Comparison of ENCODE assay signal across 21 cellular contexts in the genomic region with DNA sequence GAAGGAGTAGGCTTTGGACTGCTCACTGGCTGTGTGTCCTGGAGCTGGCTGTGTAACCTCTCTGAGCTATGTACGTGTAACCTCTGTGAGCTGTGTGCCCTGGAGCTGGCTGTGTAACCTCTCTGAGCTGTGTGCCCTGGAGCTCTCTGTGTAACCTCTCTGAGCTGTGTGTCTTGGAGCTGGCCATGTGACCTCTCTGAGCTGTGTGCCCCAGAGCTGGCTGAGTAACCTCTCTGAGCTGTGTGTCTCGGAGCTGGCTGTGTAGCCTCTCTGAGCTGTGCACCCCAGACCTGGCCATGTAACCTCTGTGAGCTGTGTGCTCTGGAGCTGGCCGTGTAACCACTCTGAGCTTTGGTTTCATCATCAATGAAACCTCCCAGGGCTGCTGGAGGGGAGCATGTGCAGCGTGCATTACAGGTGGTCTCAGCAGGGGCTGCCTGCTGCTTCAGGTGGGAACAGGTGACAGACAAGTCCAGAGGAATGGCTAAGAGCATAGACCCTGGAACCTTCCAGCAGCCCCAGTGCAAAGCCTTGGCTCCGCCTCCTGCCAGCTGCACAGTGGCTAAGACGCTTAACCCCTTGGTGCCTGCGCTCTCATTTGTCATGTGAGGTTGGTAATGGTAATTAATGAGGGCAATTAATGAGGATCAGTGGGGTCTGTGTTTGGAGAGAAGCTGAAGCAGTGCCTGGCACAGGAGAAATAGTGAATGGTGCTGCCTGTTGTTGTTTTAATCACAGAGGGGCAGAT.
DNase-seq lines count a peak whose midpoint lies in the region; ATAC-seq, FAIRE-seq and TF ChIP-seq lines count a peak whose summit lies in the region.
"Had no signal": no experiment of that assay in that cellular context is flagged by ENCODE, and none has a peak within 500 bp of the region (broad histone marks: within the 10 kb centered on the region; RNA-seq: fewer than 3 reads in every experiment).

No MANE protein-coding gene starts in this region.

- no peak overlapping the region for H3K18ac ChIP-seq in mesenchymal stem cell (ENCODE audit: low read depth in 1 of 2, low read length in 2 of 2)

- FAIRE-seq in HepG2 (lab: Jason Lieb, UNC) = no peak
- FAIRE-seq: endothelial cell of umbilical vein, GM12891 had no signal

- H2BK120ac ChIP-seq in mesenchymal stem cell (ENCODE audit: low read depth, low read length) = no peak overlapping the region

- H3K9ac ChIP-seq in HepG2 (ENCODE audit: insufficient read depth, low read depth, low read length) (no peak overlapping the region), mesenchymal stem cell (ENCODE audit: low read length) (no peak overlapping the region)

- BruUV-seq in HepG2 (replicated peaks; lab: Mats Ljungman, UMichigan) = no TSS peak

- intact Hi-C loops in HepG2 (cut with micrococcal nuclease; ENCODE audit: unreplicated experiment) = no loop called here
- intact Hi-C loops in right lobe of liver (cut with DNase I) = no loop called here

- no peak overlapping the region for H3K23ac ChIP-seq in mesenchymal stem cell (ENCODE audit: low read length in 2 of 2)

- DNase-seq in HepG2 (ENCODE audit: low spot score) (no peak), right lobe of liver (no peak), NCI-H82 treated with DMSO at 0.1 percent for 48 hours (lab: John Stamatoyannopoulos, UW; ENCODE audit: unreplicated experiment) (peak; percentile 88), mesenchymal stem cell (no peak), type B pancreatic cell (ENCODE audit: extremely low spot score, unreplicated experiment) (no peak), AG08396 (ENCODE audit: low spot score) (no peak)
- DNase-seq: activated CD4-positive, alpha-beta T cell treated with anti-CD3 and anti-CD28 coated beads for 1 hour; amniotic stem cell; CD8-positive, alpha-beta T cell; NCI-H446 treated with DMSO at 0.1 percent for 48 hours; OCI-M1; tibial artery had no signal

- H3K36me3 ChIP-seq in HepG2 (replicated peaks in 1 of 2; ENCODE audit: control insufficient read depth in 1 of 2, insufficient read depth in 2 of 2, low read length in 2 of 2) (peaks cover 1 to 8% of the 10 kb centered on the region in 2 experiments; a peak in 3 of 5 replicates), right lobe of liver (no peaks in the 10 kb centered on the region), mesenchymal stem cell (ENCODE audit: control insufficient read depth in 1 of 2, insufficient read depth in 2 of 2, low read depth in 1 of 2, low read length in 2 of 2) (peaks cover 18 to 31% of the 10 kb centered on the region in 2 experiments)

- H2AFZ ChIP-seq in HepG2 (ENCODE audit: low read length) (no peak overlapping the region), mesenchymal stem cell (ENCODE audit: low read depth, low read length) (no peak overlapping the region)

- H3K9me3 ChIP-seq in HepG2 (ENCODE audit: low read length) (no peaks in the 10 kb centered on the region), right lobe of liver (no peaks in the 10 kb centered on the region), mesenchymal stem cell (ENCODE audit: control insufficient read depth, low read length) (no peaks in the 10 kb centered on the region)
- H3K9me3 ChIP-seq: tibial artery had no signal

- no peak overlapping the region for H2BK15ac ChIP-seq in mesenchymal stem cell (ENCODE audit: low read depth, poor library complexity, severe bottlenecking)

- peak overlapping the region; percentile 38 for H4K8ac ChIP-seq in mesenchymal stem cell (ENCODE audit: low read length)

- no peak overlapping the region for H3K27ac ChIP-seq in HepG2 (ENCODE audit: extremely low read length, insufficient read depth, low read length)
- H3K27ac ChIP-seq in right lobe of liver = no peak overlapping the region
- no peak overlapping the region for H3K27ac ChIP-seq in mesenchymal stem cell (ENCODE audit: low read length, poor library complexity, severe bottlenecking)
- H3K27ac ChIP-seq: tibial artery had no signal

- H4K20me1 ChIP-seq in HepG2 (ENCODE audit: insufficient read depth, low read length) = no peaks in the 10 kb centered on the region

- H3K79me2 ChIP-seq in HepG2 (ENCODE audit: insufficient read depth, low read length) = no peaks in the 10 kb centered on the region

- no peaks in the 10 kb centered on the region for H3K4me1 ChIP-seq in HepG2 (ENCODE audit: insufficient read depth, low read length)
- H3K4me1 ChIP-seq in right lobe of liver = no peaks in the 10 kb centered on the region
- H3K4me1 ChIP-seq in mesenchymal stem cell (ENCODE audit: control insufficient read depth, insufficient read depth, low read depth, low read length) = peaks cover 10% of the 10 kb centered on the region
- H3K4me1 ChIP-seq: tibial artery had no signal

- H3K79me1 ChIP-seq in mesenchymal stem cell (replicated peaks; ENCODE audit: low read length, poor library complexity, severe bottlenecking) = peaks cover 3% of the 10 kb centered on the region

- TF ChIP-seq CTCF in HepG2 (CRISPR knock-in tag; IDR thresholded peaks at IDR 0.05) (no peak), right lobe of liver (IDR thresholded peaks at IDR 0.05) (no peak), type B pancreatic cell (conservative IDR thresholded peaks at IDR 0.05) (no peak)

- no peak overlapping the region for H3K4me3 Mint-ChIP-seq in type B pancreatic cell
- H3K4me3 Mint-ChIP-seq: activated naive CD4-positive, alpha-beta T cell treated with anti-CD3 and anti-CD28 coated beads, Interleukin-2, amount 50 U/mL, for 24 hours; CD8-positive, alpha-beta T cell; T-helper 2 cell treated with Interferon-gamma antibody and Interleukin-4, amounts not matched to agents 5 μg/mL and 100 μg/mL, for 36 hours had no signal

- H3K4ac ChIP-seq in mesenchymal stem cell (ENCODE audit: low read depth in 1 of 2, low read length in 2 of 2) = no peak overlapping the region

- CTCF ChIA-PET in HepG2 (lab: Yijun Ruan, JAX; ENCODE audit: low intra/inter-chr PET ratio, low total read pairs) = no interaction called here

- no peaks in the 10 kb centered on the region for H3K27me3 ChIP-seq in HepG2 (ENCODE audit: control insufficient read depth in 1 of 2, insufficient read depth in 2 of 2, low read length in 2 of 2)
- no peaks in the 10 kb centered on the region for H3K27me3 ChIP-seq in right lobe of liver
- H3K27me3 ChIP-seq in mesenchymal stem cell (ENCODE audit: control insufficient read depth in 1 of 2, insufficient read depth in 1 of 2, low read length in 2 of 2) = no peaks in the 10 kb centered on the region
- H3K27me3 ChIP-seq: tibial artery had no signal

- peaks cover 15% of the 10 kb centered on the region for H3K36me3 Mint-ChIP-seq in type B pancreatic cell

- no peak for TF ChIP-seq RAD21 in HepG2 (CRISPR knock-in tag; IDR thresholded peaks at IDR 0.05)

- TF ChIP-seq EP300 in HepG2 (IDR thresholded peaks at IDR 0.05; ENCODE audit: low read depth in 2 of 2, low read length in 2 of 2) = no peak
- TF ChIP-seq EP300 in HepG2 (CRISPR knock-in tag; IDR thresholded peaks at IDR 0.05; ENCODE audit: borderline replicate concordance) = no peak

- no peak for TF ChIP-seq POLR2A in HepG2 (IDR thresholded peaks at IDR 0.05; ENCODE audit: insufficient read depth in 1 of 2, low read depth in 2 of 2, low read length in 2 of 2)
- TF ChIP-seq POLR2A in right lobe of liver (IDR thresholded peaks at IDR 0.05) = no peak

- no peaks in the 10 kb centered on the region for H3K9me3 Mint-ChIP-seq in type B pancreatic cell
- H3K9me3 Mint-ChIP-seq: activated naive CD4-positive, alpha-beta T cell treated with anti-CD3 and anti-CD28 coated beads, Interleukin-2, amount 50 U/mL, for 24 hours; activated T-helper 2 cell treated with anti-CD3 and anti-CD28 coated beads, Interferon-gamma antibody, Interleukin-2, Interleukin-4, amounts not matched to agents 10 μg/mL and 5 μg/mL and 100 μg/mL, durations not matched to agents 14 hours and 24 hours and 36 hours; CD8-positive, alpha-beta T cell; T-helper 2 cell treated with Interferon-gamma antibody and Interleukin-4, amounts not matched to agents 5 μg/mL and 100 μg/mL, for 36 hours had no signal

- H3K4me1 Mint-ChIP-seq in type B pancreatic cell (ENCODE audit: unreplicated experiment) = peaks cover 67% of the 10 kb centered on the region
- H3K4me1 Mint-ChIP-seq: activated naive CD4-positive, alpha-beta T cell treated with anti-CD3 and anti-CD28 coated beads, Interleukin-2, amount 50 U/mL, for 24 hours had no signal

- H2BK12ac ChIP-seq in mesenchymal stem cell (ENCODE audit: low read length in 2 of 2) = no peak overlapping the region

- no peak overlapping the region for H3K14ac ChIP-seq in mesenchymal stem cell (ENCODE audit: low read length in 2 of 2)

- H3K4me3 ChIP-seq in HepG2 (replicated peaks in 1 of 3; ENCODE audit: insufficient read depth in 1 of 3, low read depth in 2 of 3, low read length in 3 of 3) (no peak overlapping the region), right lobe of liver (no peak overlapping the region), mesenchymal stem cell (ENCODE audit: insufficient read depth in 1 of 2, low read depth in 1 of 2, low read length in 2 of 2) (no peak overlapping the region)
- H3K4me3 ChIP-seq: tibial artery had no signal

- ATAC-seq in HepG2 (no peak), right lobe of liver (no peak), GM19397 (IDR thresholded peaks at IDR 0.05; ENCODE audit: unreplicated experiment) (no peak), HG03108 (IDR thresholded peaks at IDR 0.05; ENCODE audit: unreplicated experiment) (no peak)
- ATAC-seq: CD8-positive, alpha-beta T cell; sciatic nerve had no signal

- no peak overlapping the region for H4K91ac ChIP-seq in mesenchymal stem cell (ENCODE audit: low read length)

- H2AK5ac ChIP-seq in mesenchymal stem cell (ENCODE audit: low read length, severe bottlenecking) = no peak overlapping the region

- H3K27me3 Mint-ChIP-seq in type B pancreatic cell = no peaks in the 10 kb centered on the region
- H3K27me3 Mint-ChIP-seq: activated naive CD4-positive, alpha-beta T cell treated with anti-CD3 and anti-CD28 coated beads, Interleukin-2, amount 50 U/mL, for 24 hours; progenitor cell of endocrine pancreas had no signal

- POLR2A ChIA-PET in HepG2 (lab: Yijun Ruan, JAX) = no interaction called here

- no peak overlapping the region for H2BK5ac ChIP-seq in mesenchymal stem cell (ENCODE audit: low read depth, low read length, poor library complexity, severe bottlenecking)

- H3K27ac Mint-ChIP-seq in type B pancreatic cell = peak overlapping the region; percentile 100
- H3K27ac Mint-ChIP-seq: activated naive CD4-positive, alpha-beta T cell treated with anti-CD3 and anti-CD28 coated beads, Interleukin-2, amount 50 U/mL, for 24 hours; activated T-helper 2 cell treated with anti-CD3 and anti-CD28 coated beads, Interferon-gamma antibody, Interleukin-2, Interleukin-4, amounts not matched to agents 10 μg/mL and 5 μg/mL and 100 μg/mL, durations not matched to agents 14 hours and 24 hours and 36 hours; CD8-positive, alpha-beta T cell; progenitor cell of endocrine pancreas; T-helper 2 cell treated with Interferon-gamma antibody and Interleukin-4, amounts not matched to agents 5 μg/mL and 100 μg/mL, for 36 hours had no signal

- H3K4me2 ChIP-seq in HepG2 (ENCODE audit: low read depth, low read length) (no peak overlapping the region), mesenchymal stem cell (ENCODE audit: low read length, poor library complexity, severe bottlenecking) (no peak overlapping the region)

- 96% methylated on average over 4 of the region's 7 CpGs for WGBS in HepG2 (ENCODE audit: low lambda C conversion rate)
- WGBS in right lobe of liver (ENCODE audit: insufficient coverage, low coverage, low lambda C conversion rate, missing lambda C conversion rate) = 85% methylated on average over 3 of the region's 7 CpGs
- 87% methylated on average over 7 of the region's 7 CpGs for WGBS in mesenchymal stem cell

- in situ Hi-C loops in HepG2 (cut with HindIII; ENCODE audit: extremely low pct_ligation_motif_present, low pct_unique_long_range_greater_than_20kb) = loop anchor here (5.0 kb wide), 1 partner anchor 231 kb away; no protein-coding TSS in a partner anchor
